In the genomic region with DNA sequence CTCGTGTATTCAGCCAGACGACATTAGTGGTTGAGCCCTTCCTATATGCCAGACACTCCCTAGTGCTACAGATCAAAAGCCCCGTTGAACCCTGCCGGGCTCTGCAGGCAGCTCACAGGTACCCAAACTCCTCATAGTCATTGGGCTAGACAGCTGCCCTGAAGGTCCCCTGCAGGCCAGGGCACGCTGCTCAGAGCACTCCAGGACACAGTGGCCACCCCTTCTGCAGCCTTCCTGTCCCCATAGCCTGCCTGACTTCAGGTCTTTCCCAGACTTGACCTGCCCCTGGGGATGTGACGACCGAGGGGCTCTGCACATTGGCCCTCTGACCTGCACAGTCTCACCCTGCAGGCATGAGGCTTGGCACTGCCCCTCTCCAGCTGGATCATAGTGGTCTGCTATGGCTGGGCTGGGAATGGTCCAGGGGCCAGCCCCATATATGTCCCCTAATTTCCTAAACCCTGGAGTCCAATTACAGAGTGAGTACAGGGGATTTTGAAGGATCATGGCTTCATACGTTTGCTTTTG, we compare ENCODE assay signal across 16 cellular contexts.
DNase-seq lines count a peak whose midpoint lies in the region; ATAC-seq, FAIRE-seq and TF ChIP-seq lines count a peak whose summit lies in the region.
"Had no signal": no experiment of that assay in that cellular context is flagged by ENCODE, and none has a peak within 500 bp of the region (broad histone marks: within the 10 kb centered on the region; RNA-seq: fewer than 3 reads in every experiment).

No MANE protein-coding gene starts in this region.

- TF ChIP-seq EP300 in HepG2 (IDR thresholded peaks at IDR 0.05; ENCODE audit: low read depth in 2 of 2, low read length in 2 of 2) (no peak), HepG2 (CRISPR knock-in tag; IDR thresholded peaks at IDR 0.05; ENCODE audit: borderline replicate concordance) (no peak)

- no TSS peak for BruUV-seq in HepG2 (replicated peaks; lab: Mats Ljungman, UMichigan)

- no peaks in the 10 kb centered on the region for H3K27me3 Mint-ChIP-seq in stimulated activated naive CD8-positive, alpha-beta T cell treated with anti-CD3 and anti-CD28 coated beads, Interleukin-15, amount 100 ng/mL, for 72 hours
- peaks cover 16% of the 10 kb centered on the region for H3K27me3 Mint-ChIP-seq in stimulated activated memory B cell treated with anti-CD40 and anti-IgM and Interleukin-4, amounts not matched to agents 10 μg/mL and 1 μg/mL and 100 μg/mL, for 72 hours

- no peak for DNase-seq in stimulated activated naive CD8-positive, alpha-beta T cell treated with anti-CD3 and anti-CD28 coated beads, Interleukin-15, amount 100 ng/mL, for 72 hours
- DNase-seq in stimulated activated naive CD8-positive, alpha-beta T cell treated with anti-CD3 and anti-CD28 coated beads, Interleukin-15, Interleukin-2, amounts not matched to agents 100 U/mL and 50 U/mL, for 24 hours = no peak
- no peak for DNase-seq in HepG2 (ENCODE audit: low spot score)
- DNase-seq in small intestine = no peak
- DNase-seq in T-helper 1 cell = no peak
- DNase-seq: Calu3; CD8-positive, alpha-beta T cell; DMS79 treated with DMSO at 0.1 percent for 48 hours; GF-D8; IMR-90 had no signal

- no peak overlapping the region for H3K4me3 ChIP-seq in HepG2 (replicated peaks in 1 of 3; ENCODE audit: insufficient read depth in 1 of 3, low read depth in 2 of 3, low read length in 3 of 3)
- H3K4me3 ChIP-seq in small intestine (ENCODE audit: low read depth in 1 of 2, low read length in 2 of 2) = no peak overlapping the region
- H3K4me3 ChIP-seq: BLaER1 treated with 17β-estradiol and CSF1 and Interleukin-3, amounts not matched to agents 10 nM and 100 nM; HAP-1 had no signal

- no peaks in the 10 kb centered on the region for H4K20me1 ChIP-seq in HepG2 (ENCODE audit: insufficient read depth, low read length)

- no peaks in the 10 kb centered on the region for H3K9me3 ChIP-seq in HepG2 (ENCODE audit: low read length)
- H3K9me3 ChIP-seq in small intestine (ENCODE audit: control insufficient read depth, low read depth) = no peaks in the 10 kb centered on the region

- FAIRE-seq in HepG2 (lab: Jason Lieb, UNC) = no peak
- no peak for FAIRE-seq in small intestine (lab: Jason Lieb, UNC)

- H3K4me1 ChIP-seq in HepG2 (ENCODE audit: insufficient read depth, low read length) (no peaks in the 10 kb centered on the region), small intestine (ENCODE audit: control insufficient read depth in 2 of 2, insufficient read depth in 1 of 2, low read depth in 1 of 2, low read length in 1 of 2) (no peaks in the 10 kb centered on the region)
- H3K4me1 ChIP-seq: HAP-1 had no signal

- no peak overlapping the region for H3K4me2 ChIP-seq in HepG2 (ENCODE audit: low read depth, low read length)
- H3K4me2 ChIP-seq: BLaER1 treated with 17β-estradiol and CSF1 and Interleukin-3, amounts not matched to agents 10 nM and 100 nM had no signal

- CTCF ChIA-PET in HepG2 (lab: Yijun Ruan, JAX; ENCODE audit: low intra/inter-chr PET ratio, low total read pairs) = no interaction called here

- peaks cover 3% of the 10 kb centered on the region for H3K36me3 Mint-ChIP-seq in stimulated activated memory B cell treated with anti-CD40 and anti-IgM and Interleukin-4, amounts not matched to agents 10 μg/mL and 1 μg/mL and 100 μg/mL, for 72 hours
- H3K36me3 Mint-ChIP-seq: CD8-positive, alpha-beta T cell had no signal

- in situ Hi-C loops in HepG2 (cut with HindIII; ENCODE audit: extremely low pct_ligation_motif_present, low pct_unique_long_range_greater_than_20kb) = no loop called here

- intact Hi-C loops in HepG2 (cut with micrococcal nuclease; ENCODE audit: unreplicated experiment) = no loop called here

- no peak for TF ChIP-seq RAD21 in HepG2 (CRISPR knock-in tag; IDR thresholded peaks at IDR 0.05)

- no peak overlapping the region for H3K4me3 Mint-ChIP-seq in stimulated activated naive CD8-positive, alpha-beta T cell treated with anti-CD3 and anti-CD28 coated beads, Interleukin-15, amount 100 ng/mL, for 72 hours
- H3K4me3 Mint-ChIP-seq in stimulated activated memory B cell treated with anti-CD40 and anti-IgM and Interleukin-4, amounts not matched to agents 10 μg/mL and 1 μg/mL and 100 μg/mL, for 72 hours = no peak overlapping the region
- H3K4me3 Mint-ChIP-seq: B cell; CD8-positive, alpha-beta T cell had no signal

- H3K4me1 Mint-ChIP-seq in stimulated activated naive CD8-positive, alpha-beta T cell treated with anti-CD3 and anti-CD28 coated beads, Interleukin-15, amount 100 ng/mL, for 72 hours = no peaks in the 10 kb centered on the region
- H3K4me1 Mint-ChIP-seq in stimulated activated memory B cell treated with anti-CD40 and anti-IgM and Interleukin-4, amounts not matched to agents 10 μg/mL and 1 μg/mL and 100 μg/mL, for 72 hours = no peaks in the 10 kb centered on the region
- H3K4me1 Mint-ChIP-seq: B cell had no signal

- 17% methylated on average over 4 of the region's 8 CpGs for WGBS in HepG2 (ENCODE audit: low lambda C conversion rate)
- WGBS in small intestine, 3 donors = 65 to 77% (median 75%) methylated on average over 8 of the region's 8 CpGs

- H3K36me3 ChIP-seq in HepG2 (replicated peaks in 1 of 2; ENCODE audit: control insufficient read depth in 1 of 2, insufficient read depth in 2 of 2, low read length in 2 of 2) (no peaks in the 10 kb centered on the region), small intestine (ENCODE audit: control insufficient read depth in 2 of 2, insufficient read depth in 2 of 2, low read length in 2 of 2) (no peaks in the 10 kb centered on the region)
- H3K36me3 ChIP-seq: HAP-1 had no signal

- no peak overlapping the region for H3K9ac ChIP-seq in HepG2 (ENCODE audit: insufficient read depth, low read depth, low read length)
- H3K9ac ChIP-seq: BLaER1 treated with 17β-estradiol and CSF1 and Interleukin-3, amounts not matched to agents 10 nM and 100 nM had no signal

- H3K27ac ChIP-seq in HepG2 (ENCODE audit: extremely low read length, insufficient read depth, low read length) (no peak overlapping the region), small intestine (ENCODE audit: low read depth in 1 of 2, low read length in 1 of 2) (no peak overlapping the region)
- H3K27ac ChIP-seq: BLaER1 treated with 17β-estradiol and CSF1 and Interleukin-3, amounts not matched to agents 10 nM and 100 nM; HL-60 had no signal

- no peaks in the 10 kb centered on the region for H3K79me2 ChIP-seq in HepG2 (ENCODE audit: insufficient read depth, low read length)

- no peak overlapping the region for H3K27ac Mint-ChIP-seq in stimulated activated naive CD8-positive, alpha-beta T cell treated with anti-CD3 and anti-CD28 coated beads, Interleukin-15, amount 100 ng/mL, for 72 hours
- H3K27ac Mint-ChIP-seq in stimulated activated memory B cell treated with anti-CD40 and anti-IgM and Interleukin-4, amounts not matched to agents 10 μg/mL and 1 μg/mL and 100 μg/mL, for 72 hours = no peak overlapping the region
- H3K27ac Mint-ChIP-seq: B cell; CD8-positive, alpha-beta T cell had no signal

- POLR2A ChIA-PET in HepG2 (lab: Yijun Ruan, JAX) = no interaction called here

- TF ChIP-seq CTCF in HepG2 (CRISPR knock-in tag; IDR thresholded peaks at IDR 0.05) = no peak

- no peaks in the 10 kb centered on the region for H3K9me3 Mint-ChIP-seq in stimulated activated naive CD8-positive, alpha-beta T cell treated with anti-CD3 and anti-CD28 coated beads, Interleukin-15, amount 100 ng/mL, for 72 hours
- H3K9me3 Mint-ChIP-seq in stimulated activated memory B cell treated with anti-CD40 and anti-IgM and Interleukin-4, amounts not matched to agents 10 μg/mL and 1 μg/mL and 100 μg/mL, for 72 hours = peaks cover 2% of the 10 kb centered on the region
- H3K9me3 Mint-ChIP-seq: CD8-positive, alpha-beta T cell had no signal

- ATAC-seq in stimulated activated naive CD8-positive, alpha-beta T cell treated with anti-CD3 and anti-CD28 coated beads, Interleukin-15, amount 100 ng/mL, for 72 hours = peak; percentile 23
- ATAC-seq in stimulated activated naive CD8-positive, alpha-beta T cell treated with anti-CD3 and anti-CD28 coated beads, Interleukin-15, Interleukin-2, amounts not matched to agents 100 U/mL and 50 U/mL, for 24 hours = no peak
- ATAC-seq in HepG2 (peak; percentile 46), GM18870 (IDR thresholded peaks at IDR 0.05; ENCODE audit: unreplicated experiment) (no peak)
- peak; percentile 49 for ATAC-seq in stimulated activated memory B cell treated with anti-CD40 and anti-IgM and Interleukin-4, amounts not matched to agents 10 μg/mL and 1 μg/mL and 100 μg/mL, for 72 hours
- ATAC-seq: CD8-positive, alpha-beta T cell had no signal

- no peak overlapping the region for H2AFZ ChIP-seq in HepG2 (ENCODE audit: low read length)

- TF ChIP-seq POLR2A in HepG2 (IDR thresholded peaks at IDR 0.05; ENCODE audit: insufficient read depth in 1 of 2, low read depth in 2 of 2, low read length in 2 of 2) = no peak

- H3K27me3 ChIP-seq in HepG2 (ENCODE audit: control insufficient read depth in 1 of 2, insufficient read depth in 2 of 2, low read length in 2 of 2) (peaks cover 0 to 7% of the 10 kb centered on the region in 2 experiments; a peak in 4 of 5 replicates), small intestine (ENCODE audit: control insufficient read depth in 2 of 2, insufficient read depth in 2 of 2, low read length in 2 of 2) (peaks cover 0 to 4% of the 10 kb centered on the region in 2 donors)

TF ChIP-seq in HepG2, 621 proteins besides CTCF, POLR2A, EP300 and RAD21:
- TF ChIP-seq GABPB1 (CRISPR knock-in tag; IDR thresholded peaks at IDR 0.05) = no peak

Comparison
In these comparisons a context has a peak if more than half of its experiments do, and no peak if none do; other contexts are left out.
1. ATAC-seq: peak in stimulated activated naive CD8-positive, alpha-beta T cell treated with anti-CD3 and anti-CD28 coated beads, Interleukin-15, amount 100 ng/mL, for 72 hours (single experiment), HepG2 (single experiment) and stimulated activated memory B cell treated with anti-CD40 and anti-IgM and Interleukin-4, amounts not matched to agents 10 μg/mL and 1 μg/mL and 100 μg/mL, for 72 hours (single experiment); none in stimulated activated naive CD8-positive, alpha-beta T cell treated with anti-CD3 and anti-CD28 coated beads, Interleukin-15, Interleukin-2, amounts not matched to agents 100 U/mL and 50 U/mL, for 24 hours (single experiment) and GM18870 (single experiment).